In genomic region chr15:90160781-90161727, GRCh38 we compare ENCODE assay signal across 1 cellular context.
TF ChIP-seq lines count a peak whose summit lies in the region.

No MANE protein-coding gene starts in this region.

TF ChIP-seq in HepG2, 621 proteins besides CTCF, POLR2A, EP300 and RAD21 (continued from another document and continues in another):
- TF ChIP-seq ZNF609 (CRISPR knock-in tag; IDR thresholded peaks at IDR 0.05; ENCODE audit: borderline replicate concordance) (no peak), PAXIP1 (CRISPR knock-in tag; conservative IDR thresholded peaks at IDR 0.05) (peak; percentile 54), ZNF547 (CRISPR knock-in tag; IDR thresholded peaks at IDR 0.05) (0 out of 2 replicates have a peak, but pooled peaks have one; percentile 17), JUN (CRISPR knock-in tag; IDR thresholded peaks at IDR 0.05) (no peak), HDAC2 (CRISPR knock-in tag; IDR thresholded peaks at IDR 0.05) (0 out of 2 replicates have a peak, but pooled peaks have one; percentile 20), KLF6 (CRISPR knock-in tag; IDR thresholded peaks at IDR 0.05) (no peak), MEIS2 (CRISPR knock-in tag; IDR thresholded peaks at IDR 0.05) (peak; percentile 66; the same call in 1 of the 2 replicates), ADNP (CRISPR knock-in tag; IDR thresholded peaks at IDR 0.05) (peak; percentile 48; the same call in 1 of the 2 replicates), ZBTB43 (CRISPR knock-in tag; conservative IDR thresholded peaks at IDR 0.05) (0 out of 2 replicates have a peak, but pooled peaks have one; percentile 42), ZNF816 (CRISPR knock-in tag; IDR thresholded peaks at IDR 0.05; ENCODE audit: borderline replicate concordance) (peak; percentile 40; the same call in 1 of the 2 replicates), ZNF503 (CRISPR knock-in tag; IDR thresholded peaks at IDR 0.05) (peak; percentile 44; the same call in 1 of the 2 replicates), TP53 (CRISPR knock-in tag; conservative IDR thresholded peaks at IDR 0.05) (0 out of 2 replicates have a peak, but pooled peaks have one; percentile 76), SNAPC5 (CRISPR knock-in tag; IDR thresholded peaks at IDR 0.05; ENCODE audit: borderline replicate concordance) (no peak), ZFP91 (CRISPR knock-in tag; IDR thresholded peaks at IDR 0.05; ENCODE audit: borderline replicate concordance) (peak; percentile 29; the same call in 1 of the 2 replicates), MYPOP (CRISPR knock-in tag; IDR thresholded peaks at IDR 0.05) (peak; percentile 59; the same call in 1 of the 2 replicates), ZNF564 (CRISPR knock-in tag; IDR thresholded peaks at IDR 0.05) (no peak), ZMYM2 (CRISPR knock-in tag; IDR thresholded peaks at IDR 0.05) (0 out of 2 replicates have a peak, but pooled peaks have one; percentile 49), THYN1 (CRISPR knock-in tag; IDR thresholded peaks at IDR 0.05; ENCODE audit: borderline replicate concordance, low read depth) (no peak), ZNF576 (CRISPR knock-in tag; IDR thresholded peaks at IDR 0.05) (no peak), XBP1 (CRISPR knock-in tag; IDR thresholded peaks at IDR 0.05) (no peak), ZNF232 (CRISPR knock-in tag; IDR thresholded peaks at IDR 0.05; ENCODE audit: borderline replicate concordance) (peak; percentile 63), SOX5 (CRISPR knock-in tag; IDR thresholded peaks at IDR 0.05; ENCODE audit: borderline replicate concordance) (peak; percentile 32; the same call in 1 of the 2 replicates), ZBTB37 (CRISPR knock-in tag; IDR thresholded peaks at IDR 0.05) (peak; percentile 84; the same call in 1 of the 2 replicates), ZNF704 (CRISPR knock-in tag; IDR thresholded peaks at IDR 0.05; ENCODE audit: borderline replicate concordance) (0 out of 2 replicates have a peak, but pooled peaks have one; percentile 34), WIZ (CRISPR knock-in tag; IDR thresholded peaks at IDR 0.05) (no peak), CBX5 (CRISPR knock-in tag; IDR thresholded peaks at IDR 0.05; ENCODE audit: borderline replicate concordance) (0 out of 2 replicates have a peak, but pooled peaks have one; percentile 9), ZNF20 (CRISPR knock-in tag; IDR thresholded peaks at IDR 0.05) (no peak), KDM3A (CRISPR knock-in tag; IDR thresholded peaks at IDR 0.05; ENCODE audit: low read depth) (0 out of 2 replicates have a peak, but pooled peaks have one; percentile 30), RARA (CRISPR knock-in tag; IDR thresholded peaks at IDR 0.05) (peak; percentile 87), GATAD1 (CRISPR knock-in tag; IDR thresholded peaks at IDR 0.05) (no peak), PBX3 (CRISPR knock-in tag; IDR thresholded peaks at IDR 0.05; ENCODE audit: borderline replicate concordance) (no peak), CCAR2 (optimal IDR thresholded peaks at IDR 0.05; ENCODE audit: low read depth, low read length) (no peak), HNRNPUL1 (IDR thresholded peaks at IDR 0.05; ENCODE audit: low read depth, low read length) (no peak), ZSCAN20 (CRISPR knock-in tag; IDR thresholded peaks at IDR 0.05; ENCODE audit: borderline replicate concordance) (0 out of 2 replicates have a peak, but pooled peaks have one; percentile 47)
